In the genomic region with DNA sequence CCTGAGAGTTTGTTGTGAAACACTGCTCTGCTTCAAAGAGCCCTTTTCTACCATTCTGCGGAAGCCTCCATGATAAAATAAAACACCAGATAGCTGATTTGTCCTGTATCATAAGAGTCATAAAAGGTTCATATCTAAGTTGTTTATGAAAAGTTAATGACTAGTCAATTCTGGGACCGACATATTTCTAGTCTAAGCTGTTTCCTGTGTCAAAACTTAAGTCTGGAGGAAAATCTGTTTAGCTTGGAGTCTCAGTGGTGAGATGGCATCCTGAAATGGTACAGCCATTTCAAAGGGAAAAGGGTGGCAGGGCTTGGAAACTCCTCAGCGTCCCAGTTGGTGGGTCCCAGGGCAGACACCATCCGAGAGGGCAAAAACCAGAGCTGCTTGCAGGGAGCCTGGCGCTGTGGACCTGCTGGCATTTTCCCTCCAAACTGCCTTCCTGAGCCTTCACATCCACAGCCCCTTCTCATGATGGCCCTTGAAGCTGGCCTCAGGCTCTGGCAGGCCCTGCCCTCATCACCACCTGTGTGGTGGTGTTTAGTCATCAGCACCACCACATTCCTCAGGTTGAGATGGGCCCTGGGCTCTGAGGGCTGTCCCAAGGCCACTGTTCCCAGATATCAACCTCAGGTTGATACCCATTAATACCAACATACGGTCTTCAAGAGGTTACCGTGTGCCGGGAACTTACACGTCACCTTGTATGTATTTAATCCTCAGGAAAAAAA, we compare ENCODE assay signal across 26 cellular contexts.
DNase-seq lines count a peak whose midpoint lies in the region; ATAC-seq, FAIRE-seq and TF ChIP-seq lines count a peak whose summit lies in the region.
"Had no signal": no experiment of that assay in that cellular context is flagged by ENCODE, and none has a peak within 500 bp of the region (broad histone marks: within the 10 kb centered on the region; RNA-seq: fewer than 3 reads in every experiment).

No MANE protein-coding gene starts in this region.

- peak overlapping the region; percentile 21 to 71; a peak in 5 of 6 replicates for H3K27ac ChIP-seq in A549
- H3K27ac ChIP-seq in HCT116 (ENCODE audit: low read depth, low read length) = no peak overlapping the region
- no peak overlapping the region for H3K27ac ChIP-seq in mesendoderm (ENCODE audit: low read depth, low read length)
- H3K27ac ChIP-seq: dorsolateral prefrontal cortex, pancreas, SK-N-MC, skin epidermis, testis, vagina had no signal

- intact Hi-C loops in HCT116 (cut with micrococcal nuclease) = no loop called here

- no peak overlapping the region for H2BK120ac ChIP-seq in mesendoderm (ENCODE audit: low read depth, low read length)

- H3K79me2 ChIP-seq in HCT116 (ENCODE audit: insufficient read depth, low read length) (no peaks in the 10 kb centered on the region), mesendoderm (ENCODE audit: control insufficient read depth, insufficient read depth, low read length) (no peaks in the 10 kb centered on the region)

- no peak overlapping the region for H2BK15ac ChIP-seq in mesendoderm (replicated peaks; ENCODE audit: low read depth)

- peaks cover 5% of the 10 kb centered on the region; the same call in 1 of the 3 replicates for H3K9me3 ChIP-seq in A549
- H3K9me3 ChIP-seq in HCT116 (ENCODE audit: control insufficient read depth in 1 of 2, insufficient read depth in 1 of 2, low read depth in 1 of 2, low read length in 2 of 2) = no peaks in the 10 kb centered on the region
- H3K9me3 ChIP-seq: pancreas, testis, vagina had no signal

- H3K9me2 ChIP-seq in HCT116 (ENCODE audit: insufficient read depth) = no peaks in the 10 kb centered on the region

- H3K9ac ChIP-seq in HCT116 (ENCODE audit: low read length) = no peak overlapping the region
- no peak overlapping the region for H3K9ac ChIP-seq in mesendoderm (ENCODE audit: low read length)

- H3K36me3 ChIP-seq in HCT116 (ENCODE audit: control insufficient read depth in 1 of 2, insufficient read depth in 2 of 2, low read length in 2 of 2) (no peaks in the 10 kb centered on the region), mesendoderm (ENCODE audit: control insufficient read depth, insufficient read depth, low read length) (no peaks in the 10 kb centered on the region)
- H3K36me3 ChIP-seq: pancreas, vagina had no signal

- TF ChIP-seq POLR2A in A549 (IDR thresholded peaks at IDR 0.05; ENCODE audit: low read length) (no peak), HCT116 (IDR thresholded peaks at IDR 0.05; ENCODE audit: borderline replicate concordance, extremely low read depth, insufficient read depth, insufficient read length) (no peak)

- TF ChIP-seq RAD21 in A549 (conservative IDR thresholded peaks at IDR 0.05 in 1 of 2, IDR thresholded peaks at IDR 0.05 in 1 of 2) (no peak), HCT116 (IDR thresholded peaks at IDR 0.05; ENCODE audit: low read depth) (no peak)

- H3K79me1 ChIP-seq in mesendoderm (ENCODE audit: low read length) = no peaks in the 10 kb centered on the region

- no peak overlapping the region for H4K8ac ChIP-seq in mesendoderm (ENCODE audit: low read depth, low read length)

- no peak overlapping the region for H2AK5ac ChIP-seq in mesendoderm (ENCODE audit: low read length)

- FAIRE-seq in A549 (lab: Jason Lieb, UNC) = no peak
- FAIRE-seq: GM18507, GM19239, pancreas had no signal

- H3K56ac ChIP-seq in mesendoderm (ENCODE audit: low read length) = no peak overlapping the region

- no peak overlapping the region for H2AFZ ChIP-seq in HCT116 (ENCODE audit: low read depth, low read length, poor library complexity, severe bottlenecking)

- no peak overlapping the region for H3K23ac ChIP-seq in mesendoderm (ENCODE audit: low read length)

- H3K27me3 ChIP-seq in HCT116 (ENCODE audit: insufficient read depth, low read length) (no peaks in the 10 kb centered on the region), mesendoderm (ENCODE audit: insufficient read depth, low read length, poor library complexity) (no peaks in the 10 kb centered on the region)
- H3K27me3 ChIP-seq: dorsolateral prefrontal cortex, pancreas, testis, vagina had no signal

- no peak overlapping the region for H3K4me2 ChIP-seq in A549
- H3K4me2 ChIP-seq in HCT116 (ENCODE audit: low read length) = peak overlapping the region; percentile 13; the same call in 1 of the 2 replicates
- H3K4me2 ChIP-seq in mesendoderm (ENCODE audit: low read length) = no peak overlapping the region

- H4K20me1 ChIP-seq in HCT116 (ENCODE audit: insufficient read depth) = no peaks in the 10 kb centered on the region

- BruUV-seq in HCT116 (replicated peaks; lab: Mats Ljungman, UMichigan) = no TSS peak

- H3K4me3 ChIP-seq in A549 (no peak overlapping the region), HCT116 (replicated peaks in 1 of 2; ENCODE audit: low read depth in 1 of 2, low read length in 2 of 2) (no peak overlapping the region), mesendoderm (ENCODE audit: low read length) (no peak overlapping the region)
- H3K4me3 ChIP-seq: dorsolateral prefrontal cortex, pancreas, SK-N-MC, skin epidermis, testis, vagina had no signal

- ATAC-seq in A549 (no peak), HCT116 (no peak), HG02884 (IDR thresholded peaks at IDR 0.05; ENCODE audit: unreplicated experiment) (no peak)
- ATAC-seq: CD8-positive, alpha-beta T cell; pancreas had no signal

- CTCF ChIA-PET in A549 (lab: Yijun Ruan, JAX) = interaction anchor here (1.2 to 10.2 kb wide), 5 partner anchors 9 to 125 kb away, joined by 3 to 71 read pairs (median 5); no protein-coding TSS in a partner anchor
- CTCF ChIA-PET in HCT116 (lab: Charles Lee) = interaction anchor here (1.8 kb wide), 1 partner anchor 12 kb away, joined by 6 read pairs; no protein-coding TSS in a partner anchor

- peaks cover 35% of the 10 kb centered on the region for H3K4me1 ChIP-seq in A549
- peaks cover 10 to 35% of the 10 kb centered on the region in 2 experiments for H3K4me1 ChIP-seq in HCT116 (ENCODE audit: control insufficient read depth in 1 of 2, insufficient read depth in 2 of 2, low read length in 2 of 2)
- H3K4me1 ChIP-seq in mesendoderm (ENCODE audit: control insufficient read depth, low read depth, low read length) = no peaks in the 10 kb centered on the region
- H3K4me1 ChIP-seq: pancreas, testis, vagina had no signal

- no peak overlapping the region for H4K5ac ChIP-seq in mesendoderm (ENCODE audit: low read length)

- WGBS in A549 (ENCODE audit: missing lambda C conversion rate) = 91% methylated on average over 9 of the region's 9 CpGs
- no CpG with 5 or more reads among the region's 9 CpGs for WGBS in mesendoderm (ENCODE audit: extremely low coverage, insufficient coverage, low lambda C conversion rate)

- no peak overlapping the region for H3K4ac ChIP-seq in mesendoderm (ENCODE audit: low read depth, low read length)

- TF ChIP-seq CTCF in A549 (IDR thresholded peaks at IDR 0.05) (no peak), HCT116 (IDR thresholded peaks at IDR 0.05 in 2 of 3, conservative IDR thresholded peaks at IDR 0.05 in 1 of 3; ENCODE audit: borderline replicate concordance in 1 of 3, insufficient read depth in 1 of 3, low read depth in 2 of 3, low read length in 2 of 3) (no peak)

- no peak overlapping the region for H3K18ac ChIP-seq in mesendoderm (ENCODE audit: low read length)

- POLR2A ChIA-PET in A549 (lab: Yijun Ruan, JAX) (interaction anchor here (0.6 kb wide), 1 partner anchor 121 kb away, joined by 3 read pairs; no protein-coding TSS in a partner anchor), HCT116 (lab: Charles Lee) (no interaction called here)

- RAD21 ChIA-PET in HCT116 (lab: Charles Lee; ENCODE audit: low non-redundant PET in 1 of 2, low total read pairs in 2 of 2, uncharacterized antibody in 2 of 2, unreplicated experiment in 2 of 2) = no interaction called here

- H2BK5ac ChIP-seq in mesendoderm (ENCODE audit: low read length) = no peak overlapping the region

- DNase-seq in A549 (ENCODE audit: low read depth in 1 of 2, low spot score in 1 of 2) = no peak
- DNase-seq in HCT116 (ENCODE audit: low read depth, low spot score) = no peak
- peak; percentile 61 for DNase-seq in dermis blood vessel endothelial cell
- DNase-seq in mesendoderm = peak; percentile 32
- no peak for DNase-seq in NOMO-1 (lab: John Stamatoyannopoulos, UW; ENCODE audit: unreplicated experiment in 2 of 2)
- no peak for DNase-seq in activated naive CD4-positive, alpha-beta T cell treated with anti-CD3 and anti-CD28 coated beads, Interleukin-2, amount 50 U/mL, for 16 hours
- no peak for DNase-seq in AML-193 (lab: John Stamatoyannopoulos, UW)
- DNase-seq: activated CD4-positive, alpha-beta memory T cell treated with anti-CD3 and anti-CD28 coated beads for 36 hours; activated CD4-positive, CD25-positive, alpha-beta regulatory T cell treated with anti-CD3 and anti-CD28 coated beads, Interleukin-2, amount 50 U/mL, for 72 hours; activated naive CD4-positive, alpha-beta T cell treated with Interleukin-2 at 50 U/mL for 16 hours; CD8-positive, alpha-beta T cell; H7; hippocampal formation; NCI-H1048; NCI-H446; NCI-H748 treated with DMSO at 0.1 percent for 48 hours; T-helper 2 cell; testis had no signal

- no peak for TF ChIP-seq EP300 in A549 (IDR thresholded peaks at IDR 0.05)

TF ChIP-seq in A549, 52 proteins besides CTCF, POLR2A, EP300 and RAD21:
- TF ChIP-seq, protein P1, sequence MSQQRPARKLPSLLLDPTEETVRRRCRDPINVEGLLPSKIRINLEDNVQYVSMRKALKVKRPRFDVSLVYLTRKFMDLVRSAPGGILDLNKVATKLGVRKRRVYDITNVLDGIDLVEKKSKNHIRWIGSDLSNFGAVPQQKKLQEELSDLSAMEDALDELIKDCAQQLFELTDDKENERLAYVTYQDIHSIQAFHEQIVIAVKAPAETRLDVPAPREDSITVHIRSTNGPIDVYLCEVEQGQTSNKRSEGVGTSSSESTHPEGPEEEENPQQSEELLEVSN (IDR thresholded peaks at IDR 0.05; ENCODE audit: borderline replicate concordance, low read depth) = 0 out of 2 replicates have a peak, but pooled peaks have one; percentile 19
- no peak for TF ChIP-seq RNF2 (IDR thresholded peaks at IDR 0.05; ENCODE audit: borderline replicate concordance, low read depth)
TF ChIP-seq in A549: peak in this region for 1.

TF ChIP-seq in HCT116, 20 proteins besides CTCF, POLR2A, EP300 and RAD21 (continues in another document):
- TF ChIP-seq SP1 (IDR thresholded peaks at IDR 0.05; ENCODE audit: low read depth) = no peak
- no peak for TF ChIP-seq ZFX (IDR thresholded peaks at IDR 0.05)
- TF ChIP-seq CEBPB (IDR thresholded peaks at IDR 0.05; ENCODE audit: low read depth) = no peak

Comparison
In these comparisons a context has a peak if more than half of its experiments do, and no peak if none do; other contexts are left out.
1. DNase-seq: peak in dermis blood vessel endothelial cell (single experiment) and mesendoderm (single experiment); none in A549 (0 of 2), HCT116 (single experiment), NOMO-1 (0 of 2), activated naive CD4-positive, alpha-beta T cell treated with anti-CD3 and anti-CD28 coated beads, Interleukin-2, amount 50 U/mL, for 16 hours (single experiment) and AML-193 (0 of 2).
2. H3K27ac ChIP-seq: peak in A549 (2 of 2); none in HCT116 (single experiment) and mesendoderm (single experiment).